Comparison of ENCODE assay signal across 8 cellular contexts in genomic region chr11:44186531-44186930, GRCh38.
"Had no signal": no experiment of that assay in that cellular context is flagged by ENCODE, and none has a peak within 500 bp of the region (broad histone marks: within the 10 kb centered on the region; RNA-seq: fewer than 3 reads in every experiment).

No MANE protein-coding gene starts in this region.

- H3K4me3 ChIP-seq: GM23248, HAP-1, K562 had no signal

- H3K36me3 ChIP-seq: HAP-1 had no signal

- H3K4me1 ChIP-seq: HAP-1 had no signal

- H3K27ac ChIP-seq: GM23248 had no signal

- H3K9ac ChIP-seq: GM23248 had no signal

- DNase-seq: GM23248, GOT3, H7, HFFc6, IMR-90, KG1 had no signal
